In genomic region chr15:75198560-75199346, GRCh38 we compare ENCODE assay signal across 9 cellular contexts. TPM values are rescaled to one million over a fixed set of nuclear protein-coding genes. Genes with fewer than 3 reads are reported as not detected.
A peak's percentile ranks its signal among the peaks of the same experiment; 100 is the strongest.
DNase-seq lines count a peak whose midpoint lies in the region; ATAC-seq and TF ChIP-seq lines count a peak whose summit lies in the region.
"Had no signal": no experiment of that assay in that cellular context is flagged by ENCODE, and none has a peak within 500 bp of the region (broad histone marks: within the 10 kb centered on the region; RNA-seq: fewer than 3 reads in every experiment).

No MANE protein-coding gene starts in this region.

- no peak overlapping the region for H3K4me3 ChIP-seq in PC-9
- H3K4me3 ChIP-seq in fibroblast of pulmonary artery (replicated peaks; ENCODE audit: low read depth, low read length), result no peak overlapping the region
- H3K4me3 ChIP-seq in spleen, result no peak overlapping the region

- H3K27me3 ChIP-seq in PC-9 (ENCODE audit: insufficient read depth, low read depth), result no peaks in the 10 kb centered on the region
- H3K27me3 ChIP-seq in spleen (replicated peaks in 1 of 7), result peaks cover 0 to 13% (median 0%) of the 10 kb centered on the region in 7 donors

- 58 to 73% (median 65%) methylated on average over 3 of the region's 3 CpGs for WGBS in spleen, 5 donors

- no peaks in the 10 kb centered on the region for H3K9me2 ChIP-seq in PC-9 (ENCODE audit: insufficient read depth)

- TF ChIP-seq CTCF in GM20000 (IDR thresholded peaks at IDR 0.05; ENCODE audit: extremely low read depth, missing control alignments), result no peak
- no peak for TF ChIP-seq CTCF in PC-9 (conservative IDR thresholded peaks at IDR 0.05)
- TF ChIP-seq CTCF in fibroblast of pulmonary artery (IDR thresholded peaks at IDR 0.05; ENCODE audit: low read length, missing control alignments), result no peak
- no peak for TF ChIP-seq CTCF in spleen (IDR thresholded peaks at IDR 0.05 in 8 of 11, conservative IDR thresholded peaks at IDR 0.05 in 3 of 11)

- H3K9me3 ChIP-seq in PC-9 (ENCODE audit: insufficient read depth, low read depth), result no peaks in the 10 kb centered on the region
- H3K9me3 ChIP-seq in spleen, result no peaks in the 10 kb centered on the region

- peaks cover 14% of the 10 kb centered on the region for H3F3A ChIP-seq in PC-9 (ENCODE audit: insufficient read depth, low read depth)

- H3K36me3 ChIP-seq in PC-9 (ENCODE audit: low read depth), result no peaks in the 10 kb centered on the region
- no peaks in the 10 kb centered on the region for H3K36me3 ChIP-seq in spleen

- BruUV-seq in PC-9 (replicated peaks; lab: Mats Ljungman, UMichigan), result no TSS peak

- intact Hi-C loops in PC-9 (cut with micrococcal nuclease; ENCODE audit: unreplicated experiment) (no loop called here), spleen (cut with DNase I; ENCODE audit: low total_unique reads) (no loop called here)

- peaks cover 13% of the 10 kb centered on the region; the same call in 1 of the 2 replicates for H4K20me1 ChIP-seq in PC-9 (ENCODE audit: insufficient read depth)

- H3K27ac ChIP-seq in PC-9 (no peak overlapping the region), spleen (no peak overlapping the region)

- H3K4me2 ChIP-seq in PC-9, result peak overlapping the region; percentile 100; the same call in 1 of the 2 replicates

- POLR2A ChIA-PET in PC-9 (lab: Charles Lee; ENCODE audit: unreplicated experiment), result interaction anchor here (0.6 to 1.3 kb wide), 3 partner anchors 23 to 243 kb away, joined by 3 to 5 read pairs (median 5); no protein-coding TSS in a partner anchor

- no peak overlapping the region for H2AFZ ChIP-seq in PC-9

- DNase-seq in DMS53 (lab: John Stamatoyannopoulos, UW) (peak; percentile 59), GM20000 (ENCODE audit: low spot score) (peak; percentile 76), PC-9 (peak; percentile 37 to 61), fibroblast of pulmonary artery (ENCODE audit: low read depth) (peak; percentile 42), cortex of kidney (lab: John Stamatoyannopoulos, UW) (no peak), spleen (no peak), D341Med (ENCODE audit: low spot score) (no peak)

- ATAC-seq in HG03460 (IDR thresholded peaks at IDR 0.05; ENCODE audit: unreplicated experiment), result no peak

- no peak for TF ChIP-seq POLR2A in spleen (IDR thresholded peaks at IDR 0.05)

- CTCF ChIA-PET in PC-9 (lab: Charles Lee), result interaction anchor here (0.5 to 1.2 kb wide), 4 partner anchors 91 to 1242 kb away, joined by 3 to 6 read pairs (median 4); partner anchors contain the start of gene SIN3A

- H3K4me1 ChIP-seq in PC-9 (replicated peaks; ENCODE audit: insufficient read depth), result peaks cover 31% of the 10 kb centered on the region
- peaks cover 14 to 61% (median 35%) of the 10 kb centered on the region in 6 donors for H3K4me1 ChIP-seq in spleen

- peaks cover 23% of the 10 kb centered on the region for H3K79me2 ChIP-seq in PC-9 (ENCODE audit: low read depth)

RNA-seq across cellular contexts. Expression of gene C15orf39, which starts 2.9 kb away (rescaled TPM):
- 40.8 and 41.3 TPM in 2 replicates for total RNA-seq in PC-9 (2021)
- 10 to 100 TPM; 56.0 to 70.2 (median 67.6) TPM for total RNA-seq in spleen
- polyA plus RNA-seq in spleen, result 10 to 100 TPM in 1 of 3 donors, 1 to 10 TPM in 2; 6.9 to 19.3 (median 7.4) TPM

RNA-seq across cellular contexts. Expression of gene GOLGA6C, which starts 59.4 kb away (rescaled TPM):
- not detected in 2 replicates for total RNA-seq in PC-9 (2021)
- total RNA-seq in spleen, result not detected
- not detected for polyA plus RNA-seq in spleen
- polyA plus RNA-seq: IgD-negative memory B cell had no signal

Comparison
In these comparisons a context has a peak if more than half of its experiments do, and no peak if none do; other contexts are left out.
1. DNase-seq: peak in DMS53 (single experiment), GM20000 (single experiment), PC-9 (2 of 2) and fibroblast of pulmonary artery (single experiment); none in cortex of kidney (single experiment), spleen (single experiment) and D341Med (single experiment).